In the genomic region with DNA sequence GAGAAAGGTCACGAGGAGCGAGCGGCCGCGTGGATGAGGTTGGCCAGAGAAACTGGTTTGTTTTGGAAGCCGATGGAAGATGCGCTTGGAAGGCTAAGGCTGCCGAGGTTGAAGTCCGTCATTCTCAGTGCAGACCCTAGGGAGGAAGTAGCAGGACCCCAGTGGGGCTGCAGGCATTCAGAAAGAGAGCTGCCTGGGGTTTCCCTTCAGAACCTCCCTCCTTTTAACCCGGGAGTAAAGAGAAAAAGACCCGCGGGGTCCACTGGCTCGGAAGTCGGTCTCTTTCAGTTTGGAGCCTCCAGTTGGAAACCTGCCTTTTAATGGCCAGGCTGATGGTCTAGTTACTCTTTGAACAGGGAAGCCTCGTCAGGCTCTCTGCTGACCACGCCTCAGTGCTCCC, we compare ENCODE assay signal across 22 cellular contexts.
"Had no signal": no experiment of that assay in that cellular context is flagged by ENCODE, and none has a peak within 500 bp of the region (broad histone marks: within the 10 kb centered on the region; RNA-seq: fewer than 3 reads in every experiment).

No MANE protein-coding gene starts in this region.

- H3K4me3 ChIP-seq: gastroesophageal sphincter, hepatocyte, spleen, tibial nerve had no signal

- H3K27ac ChIP-seq: gastroesophageal sphincter, hepatocyte, parathyroid adenoma, spleen, WERI-Rb-1 had no signal

- H3K9ac ChIP-seq: parathyroid adenoma had no signal

- H3K4me1 ChIP-seq: parathyroid adenoma, spleen had no signal

- H3K36me3 Mint-ChIP-seq: activated naive CD4-positive, alpha-beta T cell treated with anti-CD3 and anti-CD28 coated beads, Interleukin-2, amount 50 U/mL, for 72 hours had no signal

- H3K9me3 Mint-ChIP-seq: activated CD4-positive, alpha-beta memory T cell treated with anti-CD3 and anti-CD28 coated beads, Interleukin-2, amount 10 ng/mL, durations not matched to agents 7 days and 5 days; activated CD4-positive, alpha-beta T cell treated with anti-CD3 and anti-CD28 coated beads, Interleukin-2, amount 10 ng/mL, durations not matched to agents 7 days and 5 days; activated naive CD4-positive, alpha-beta T cell treated with anti-CD3 and anti-CD28 coated beads, Interleukin-2, amount 50 U/mL, for 72 hours; activated T-cell treated with anti-CD3 and anti-CD28 coated beads, Interleukin-2, amount 50 U/mL, for 4 hours; activated T-helper 17 cell treated with anti-CD3 and anti-CD28 coated beads, Interleukin-2, amount 50 U/mL, for 72 hours had no signal

- H3K4me1 Mint-ChIP-seq: activated CD4-positive, alpha-beta memory T cell treated with anti-CD3 and anti-CD28 coated beads, Interleukin-2, amount 10 ng/mL, durations not matched to agents 7 days and 5 days; activated CD4-positive, alpha-beta T cell treated with anti-CD3 and anti-CD28 coated beads, Interleukin-2, amount 10 ng/mL, durations not matched to agents 7 days and 5 days; activated T-helper 17 cell treated with anti-CD3 and anti-CD28 coated beads, Interleukin-2, amount 50 U/mL, for 72 hours had no signal

- H3K27me3 Mint-ChIP-seq: activated CD4-positive, alpha-beta memory T cell treated with anti-CD3 and anti-CD28 coated beads, Interleukin-2, amount 10 ng/mL, durations not matched to agents 7 days and 5 days; activated CD4-positive, alpha-beta T cell treated with anti-CD3 and anti-CD28 coated beads, Interleukin-2, amount 10 ng/mL, durations not matched to agents 7 days and 5 days; activated T-helper 17 cell treated with anti-CD3 and anti-CD28 coated beads, Interleukin-2, amount 50 U/mL, for 72 hours; T-helper 17 cell had no signal

- ATAC-seq: activated naive CD4-positive, alpha-beta T cell treated with anti-CD3 and anti-CD28 coated beads, Interleukin-2, amount 50 U/mL, for 72 hours; activated T-cell treated with anti-CD3 and anti-CD28 coated beads, Interleukin-2, amount 50 U/mL, for 4 hours; activated T-helper 17 cell treated with anti-CD3 and anti-CD28 coated beads, Interleukin-2, amount 50 U/mL, for 72 hours; gastroesophageal sphincter; left cardiac atrium; right cardiac atrium; T-helper 17 cell had no signal

- H3K4me2 ChIP-seq: hepatocyte had no signal

- H3K36me3 ChIP-seq: gastroesophageal sphincter, tibial nerve, WERI-Rb-1 had no signal

- H3K4me3 Mint-ChIP-seq: activated CD4-positive, alpha-beta memory T cell treated with anti-CD3 and anti-CD28 coated beads, Interleukin-2, amount 10 ng/mL, durations not matched to agents 7 days and 5 days; activated CD4-positive, alpha-beta T cell treated with anti-CD3 and anti-CD28 coated beads, Interleukin-2, amount 10 ng/mL, durations not matched to agents 7 days and 5 days; activated T-cell treated with anti-CD3 and anti-CD28 coated beads, Interleukin-2, amount 50 U/mL, for 4 hours; activated T-helper 17 cell treated with anti-CD3 and anti-CD28 coated beads, Interleukin-2, amount 50 U/mL, for 72 hours; T-helper 17 cell had no signal

- H3K27me3 ChIP-seq: gastroesophageal sphincter, hepatocyte, spleen, tibial nerve had no signal

- DNase-seq: activated CD4-positive, alpha-beta memory T cell treated with anti-CD3 and anti-CD28 coated beads, Interleukin-2, amount 10 ng/mL, durations not matched to agents 7 days and 5 days; activated CD4-positive, alpha-beta T cell treated with anti-CD3 and anti-CD28 coated beads, Interleukin-2, amount 10 ng/mL, durations not matched to agents 7 days and 5 days; activated CD4-positive, CD25-positive, alpha-beta regulatory T cell treated with anti-CD3 and anti-CD28 coated beads, Interleukin-2, amount 50 U/mL, for 72 hours; activated T-cell treated with anti-CD3 and anti-CD28 coated beads, Interleukin-2, amount 50 U/mL, for 4 hours; dermis blood vessel endothelial cell; effector memory CD4-positive, alpha-beta T cell; islet precursor cell; left cardiac atrium; mammary epithelial cell; nucleus accumbens; spleen; stimulated activated naive CD4-positive, alpha-beta T cell; T-helper 17 cell; T1000; WERI-Rb-1 had no signal

- H3K27ac Mint-ChIP-seq: activated CD4-positive, alpha-beta memory T cell treated with anti-CD3 and anti-CD28 coated beads, Interleukin-2, amount 10 ng/mL, durations not matched to agents 7 days and 5 days; activated CD4-positive, alpha-beta T cell treated with anti-CD3 and anti-CD28 coated beads, Interleukin-2, amount 10 ng/mL, durations not matched to agents 7 days and 5 days; activated T-helper 17 cell treated with anti-CD3 and anti-CD28 coated beads, Interleukin-2, amount 50 U/mL, for 72 hours; T-helper 17 cell had no signal

- H3K9me3 ChIP-seq: gastroesophageal sphincter, spleen, tibial nerve had no signal
